ENCODE assay signal across 14 cellular contexts in genomic region chr9:1216532-1216931, GRCh38.
"Had no signal": no experiment of that assay in that cellular context is flagged by ENCODE, and none has a peak within 500 bp of the region (broad histone marks: within the 10 kb centered on the region; RNA-seq: fewer than 3 reads in every experiment).

No MANE protein-coding gene starts in this region.

- H3K4me1 ChIP-seq: colonic mucosa, upper lobe of left lung had no signal

- ATAC-seq: activated naive CD8-positive, alpha-beta T cell treated with anti-CD3 and anti-CD28 coated beads, Interleukin-2, amount 50 U/mL, for 24 hours; left lobe of liver had no signal

- DNase-seq: activated CD4-positive, alpha-beta T cell treated with anti-CD3 and anti-CD28 coated beads, Interleukin-2, amount 10 ng/mL, durations not matched to agents 7 days and 5 days; activated CD4-positive, CD25-positive, alpha-beta regulatory T cell; activated CD8-positive, alpha-beta memory T cell treated with anti-CD3 and anti-CD28 coated beads for 24 hours; activated naive CD4-positive, alpha-beta T cell treated with Interleukin-2 at 50 U/mL for 16 hours; activated naive CD8-positive, alpha-beta T cell treated with anti-CD3 and anti-CD28 coated beads, Interleukin-2, amount 50 U/mL, for 24 hours; caudate nucleus; colonic mucosa; mammary epithelial cell; nephron progenitor cell; stimulated activated CD4-positive, alpha-beta T cell treated with anti-CD3 and anti-CD28 coated beads, Interleukin-15, amount 100 ng/mL, for 24 hours; stimulated activated CD4-positive, alpha-beta T cell treated with anti-CD3 and anti-CD28 coated beads, Interleukin-4, amount 100 ng/mL, for 24 hours; T-helper 2 cell; upper lobe of left lung had no signal

- H3K36me3 ChIP-seq: colonic mucosa, upper lobe of left lung had no signal

- H3K27ac ChIP-seq: colonic mucosa, upper lobe of left lung had no signal

- H3K27me3 ChIP-seq: colonic mucosa, upper lobe of left lung had no signal

- H3K4me3 ChIP-seq: colonic mucosa, upper lobe of left lung had no signal

- H3K9me3 ChIP-seq: colonic mucosa, upper lobe of left lung had no signal
